ENCODE assay signal across 15 cellular contexts in the genomic region with DNA sequence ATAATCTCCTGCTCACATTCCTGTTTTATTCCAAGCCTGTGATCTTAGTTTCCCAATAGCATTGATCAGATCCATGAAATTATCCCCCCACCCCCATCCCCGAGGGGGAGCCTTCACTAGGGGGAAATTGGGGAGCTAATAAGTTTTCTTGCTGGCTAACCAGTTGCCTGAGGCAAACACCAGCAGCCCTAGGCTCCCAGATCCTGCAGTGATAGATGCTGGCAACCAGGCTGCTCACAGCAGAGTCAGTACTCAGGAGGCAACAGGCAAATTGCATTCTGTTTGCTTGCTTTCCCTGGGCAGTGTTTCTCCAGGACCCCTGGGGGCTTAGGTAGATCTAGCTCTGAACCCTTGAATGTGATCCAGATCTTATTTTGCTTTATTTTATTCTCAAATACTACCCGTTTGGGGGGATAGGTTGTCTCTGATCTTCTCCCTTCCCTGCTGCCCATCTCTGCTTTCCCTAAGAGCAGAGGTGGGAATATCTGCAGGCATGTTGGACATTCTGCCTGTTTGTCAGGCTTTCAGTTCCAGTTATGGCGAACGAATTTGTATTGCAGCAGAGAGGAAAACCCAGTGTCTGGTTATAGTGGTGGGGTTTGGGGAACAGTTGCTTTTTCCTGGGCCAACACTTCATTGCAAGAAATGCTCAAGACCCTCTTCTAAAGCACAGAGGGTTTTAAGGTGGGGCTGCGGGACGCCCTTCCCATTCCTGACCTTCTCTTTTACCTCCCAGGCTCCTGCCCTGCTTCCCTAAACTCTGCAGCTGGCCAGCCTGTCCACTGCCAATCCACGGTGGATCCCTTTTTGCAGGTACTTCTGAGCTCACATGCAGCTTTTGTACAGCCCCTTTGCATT.
"Had no signal": no experiment of that assay in that cellular context is flagged by ENCODE, and none has a peak within 500 bp of the region (broad histone marks: within the 10 kb centered on the region; RNA-seq: fewer than 3 reads in every experiment).

No MANE protein-coding gene starts in this region.

- H3K4me3 ChIP-seq: cardiac muscle cell, lower lobe of right lung, skin epidermis, tibial nerve, vagina had no signal

- H3K27me3 ChIP-seq: cardiac muscle cell, tibial nerve, vagina had no signal

- DNase-seq: activated CD4-positive, alpha-beta memory T cell treated with anti-CD3 and anti-CD28 coated beads for 36 hours; activated naive CD4-positive, alpha-beta T cell treated with anti-CD3 and anti-CD28 coated beads, Interleukin-2, amount 10 ng/mL, durations not matched to agents 7 days and 5 days; activated T-cell treated with anti-CD3 and anti-CD28 coated beads, Interleukin-2, amount 50 U/mL, for 24 hours; immature natural killer cell; left cardiac atrium; lower lobe of right lung; naive B cell; stimulated activated CD4-positive, alpha-beta T cell treated with anti-CD3 and anti-CD28 coated beads, Interleukin-15, amount 100 ng/mL, for 24 hours; stimulated activated CD4-positive, alpha-beta T cell treated with anti-CD3 and anti-CD28 coated beads, Interleukin-4, amount 100 ng/mL, for 1 hour; stimulated activated naive B cell treated with anti-CD40 and anti-IgM and Interleukin-4, amounts not matched to agents 10 μg/mL and 1 μg/mL and 100 μg/mL, for 72 hours had no signal

- ATAC-seq: left cardiac atrium; lower lobe of right lung; stimulated activated naive B cell treated with anti-CD40 and anti-IgM and Interleukin-4, amounts not matched to agents 10 μg/mL and 1 μg/mL and 100 μg/mL, for 72 hours had no signal

- H3K9me3 ChIP-seq: lower lobe of right lung, tibial nerve, vagina had no signal

- H3K27ac ChIP-seq: cardiac muscle cell, lower lobe of right lung, skin epidermis, tibial nerve, vagina, VCaP had no signal

- H3K36me3 ChIP-seq: cardiac muscle cell, lower lobe of right lung, tibial nerve, vagina had no signal

- H3K4me1 ChIP-seq: lower lobe of right lung, tibial nerve had no signal
